1 cellular context compared by ENCODE assay signal in the genomic region with DNA sequence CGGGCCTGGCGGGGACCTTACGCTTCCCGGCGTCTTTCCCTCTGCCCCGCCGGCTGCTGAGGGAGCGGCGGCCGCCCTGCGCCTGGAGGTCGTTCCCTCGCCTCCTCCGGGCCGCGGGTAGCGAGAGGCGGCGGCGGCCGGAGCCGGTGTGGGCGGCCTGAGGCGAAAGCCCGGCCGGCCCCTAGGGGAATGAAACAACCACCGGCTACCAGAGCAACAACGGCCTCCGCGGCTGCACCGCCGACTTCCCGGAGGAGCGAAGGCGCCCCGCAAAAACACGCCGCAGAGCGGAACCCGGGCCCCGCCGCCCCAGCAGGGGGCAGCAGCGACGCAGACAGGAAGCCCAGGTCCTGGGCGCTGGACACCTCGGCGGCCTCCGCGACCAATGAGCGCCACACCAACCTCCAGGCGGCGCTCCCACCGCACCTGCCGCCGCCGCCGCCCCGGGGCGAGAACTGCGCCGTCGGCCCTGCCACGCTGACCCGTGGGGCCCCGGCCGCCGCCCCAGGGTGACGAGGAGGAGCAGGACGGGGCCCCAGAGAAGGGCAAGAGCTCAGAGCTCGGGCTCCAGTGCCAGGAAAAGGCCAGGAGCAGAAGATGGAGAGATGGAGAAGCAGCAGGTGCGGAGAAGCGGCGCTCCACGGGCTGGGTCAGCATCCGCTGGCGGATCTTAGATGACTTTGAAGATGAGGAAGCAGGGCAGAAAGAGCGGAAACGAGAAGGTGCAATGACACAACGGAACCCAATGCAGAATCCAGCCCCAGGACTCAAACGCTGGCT.
A peak's percentile ranks its signal among the peaks of the same experiment; 100 is the strongest.
TF ChIP-seq lines count a peak whose summit lies in the region.

No MANE protein-coding gene starts in this region.

TF ChIP-seq in WTC11, 78 proteins besides CTCF, POLR2A, EP300 and RAD21 (continued from another document and continues in another):
- TF ChIP-seq, protein P1, sequence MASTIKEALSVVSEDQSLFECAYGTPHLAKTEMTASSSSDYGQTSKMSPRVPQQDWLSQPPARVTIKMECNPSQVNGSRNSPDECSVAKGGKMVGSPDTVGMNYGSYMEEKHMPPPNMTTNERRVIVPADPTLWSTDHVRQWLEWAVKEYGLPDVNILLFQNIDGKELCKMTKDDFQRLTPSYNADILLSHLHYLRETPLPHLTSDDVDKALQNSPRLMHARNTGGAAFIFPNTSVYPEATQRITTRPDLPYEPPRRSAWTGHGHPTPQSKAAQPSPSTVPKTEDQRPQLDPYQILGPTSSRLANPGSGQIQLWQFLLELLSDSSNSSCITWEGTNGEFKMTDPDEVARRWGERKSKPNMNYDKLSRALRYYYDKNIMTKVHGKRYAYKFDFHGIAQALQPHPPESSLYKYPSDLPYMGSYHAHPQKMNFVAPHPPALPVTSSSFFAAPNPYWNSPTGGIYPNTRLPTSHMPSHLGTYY (CRISPR knock-in tag; IDR thresholded peaks at IDR 0.05) = 0 out of 2 replicates have a peak, but pooled peaks have one; percentile 63
- TF ChIP-seq FOXP1 (CRISPR knock-in tag; IDR thresholded peaks at IDR 0.05; ENCODE audit: borderline replicate concordance) (peak; percentile 77; the same call in 1 of the 2 replicates), KAT7 (CRISPR knock-in tag; IDR thresholded peaks at IDR 0.05; ENCODE audit: borderline replicate concordance) (no peak), OVOL2 (CRISPR knock-in tag; IDR thresholded peaks at IDR 0.05; ENCODE audit: borderline replicate concordance) (no peak), ZNF423 (CRISPR knock-in tag; IDR thresholded peaks at IDR 0.05) (peak; percentile 91), CREB1 (CRISPR knock-in tag; IDR thresholded peaks at IDR 0.05) (no peak), ZNF138 (CRISPR knock-in tag; conservative IDR thresholded peaks at IDR 0.05) (no peak), ZNF416 (CRISPR knock-in tag; IDR thresholded peaks at IDR 0.05) (no peak)
- TF ChIP-seq, protein P2, sequence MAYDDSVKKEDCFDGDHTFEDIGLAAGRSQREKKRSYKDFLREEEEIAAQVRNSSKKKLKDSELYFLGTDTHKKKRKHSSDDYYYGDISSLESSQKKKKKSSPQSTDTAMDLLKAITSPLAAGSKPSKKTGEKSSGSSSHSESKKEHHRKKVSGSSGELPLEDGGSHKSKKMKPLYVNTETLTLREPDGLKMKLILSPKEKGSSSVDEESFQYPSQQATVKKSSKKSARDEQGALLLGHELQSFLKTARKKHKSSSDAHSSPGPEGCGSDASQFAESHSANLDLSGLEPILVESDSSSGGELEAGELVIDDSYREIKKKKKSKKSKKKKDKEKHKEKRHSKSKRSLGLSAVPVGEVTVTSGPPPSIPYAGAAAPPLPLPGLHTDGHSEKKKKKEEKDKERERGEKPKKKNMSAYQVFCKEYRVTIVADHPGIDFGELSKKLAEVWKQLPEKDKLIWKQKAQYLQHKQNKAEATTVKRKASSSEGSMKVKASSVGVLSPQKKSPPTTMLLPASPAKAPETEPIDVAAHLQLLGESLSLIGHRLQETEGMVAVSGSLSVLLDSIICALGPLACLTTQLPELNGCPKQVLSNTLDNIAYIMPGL (CRISPR knock-in tag; IDR thresholded peaks at IDR 0.05) = peak; percentile 100
- TF ChIP-seq, protein P3, sequence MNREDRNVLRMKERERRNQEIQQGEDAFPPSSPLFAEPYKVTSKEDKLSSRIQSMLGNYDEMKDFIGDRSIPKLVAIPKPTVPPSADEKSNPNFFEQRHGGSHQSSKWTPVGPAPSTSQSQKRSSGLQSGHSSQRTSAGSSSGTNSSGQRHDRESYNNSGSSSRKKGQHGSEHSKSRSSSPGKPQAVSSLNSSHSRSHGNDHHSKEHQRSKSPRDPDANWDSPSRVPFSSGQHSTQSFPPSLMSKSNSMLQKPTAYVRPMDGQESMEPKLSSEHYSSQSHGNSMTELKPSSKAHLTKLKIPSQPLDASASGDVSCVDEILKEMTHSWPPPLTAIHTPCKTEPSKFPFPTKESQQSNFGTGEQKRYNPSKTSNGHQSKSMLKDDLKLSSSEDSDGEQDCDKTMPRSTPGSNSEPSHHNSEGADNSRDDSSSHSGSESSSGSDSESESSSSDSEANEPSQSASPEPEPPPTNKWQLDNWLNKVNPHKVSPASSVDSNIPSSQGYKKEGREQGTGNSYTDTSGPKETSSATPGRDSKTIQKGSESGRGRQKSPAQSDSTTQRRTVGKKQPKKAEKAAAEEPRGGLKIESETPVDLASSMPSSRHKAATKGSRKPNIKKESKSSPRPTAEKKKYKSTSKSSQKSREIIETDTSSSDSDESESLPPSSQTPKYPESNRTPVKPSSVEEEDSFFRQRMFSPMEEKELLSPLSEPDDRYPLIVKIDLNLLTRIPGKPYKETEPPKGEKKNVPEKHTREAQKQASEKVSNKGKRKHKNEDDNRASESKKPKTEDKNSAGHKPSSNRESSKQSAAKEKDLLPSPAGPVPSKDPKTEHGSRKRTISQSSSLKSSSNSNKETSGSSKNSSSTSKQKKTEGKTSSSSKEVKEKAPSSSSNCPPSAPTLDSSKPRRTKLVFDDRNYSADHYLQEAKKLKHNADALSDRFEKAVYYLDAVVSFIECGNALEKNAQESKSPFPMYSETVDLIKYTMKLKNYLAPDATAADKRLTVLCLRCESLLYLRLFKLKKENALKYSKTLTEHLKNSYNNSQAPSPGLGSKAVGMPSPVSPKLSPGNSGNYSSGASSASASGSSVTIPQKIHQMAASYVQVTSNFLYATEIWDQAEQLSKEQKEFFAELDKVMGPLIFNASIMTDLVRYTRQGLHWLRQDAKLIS (CRISPR knock-in tag; IDR thresholded peaks at IDR 0.05; ENCODE audit: borderline replicate concordance) = peak; percentile 30; the same call in 1 of the 2 replicates
- TF ChIP-seq, protein P4, sequence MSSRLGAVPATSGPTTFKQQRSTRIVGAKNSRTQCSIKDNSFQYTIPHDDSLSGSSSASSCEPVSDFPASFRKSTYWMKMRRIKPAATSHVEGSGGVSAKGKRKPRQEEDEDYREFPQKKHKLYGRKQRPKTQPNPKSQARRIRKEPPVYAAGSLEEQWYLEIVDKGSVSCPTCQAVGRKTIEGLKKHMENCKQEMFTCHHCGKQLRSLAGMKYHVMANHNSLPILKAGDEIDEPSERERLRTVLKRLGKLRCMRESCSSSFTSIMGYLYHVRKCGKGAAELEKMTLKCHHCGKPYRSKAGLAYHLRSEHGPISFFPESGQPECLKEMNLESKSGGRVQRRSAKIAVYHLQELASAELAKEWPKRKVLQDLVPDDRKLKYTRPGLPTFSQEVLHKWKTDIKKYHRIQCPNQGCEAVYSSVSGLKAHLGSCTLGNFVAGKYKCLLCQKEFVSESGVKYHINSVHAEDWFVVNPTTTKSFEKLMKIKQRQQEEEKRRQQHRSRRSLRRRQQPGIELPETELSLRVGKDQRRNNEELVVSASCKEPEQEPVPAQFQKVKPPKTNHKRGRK (CRISPR knock-in tag; IDR thresholded peaks at IDR 0.05; ENCODE audit: borderline replicate concordance) = no peak
- TF ChIP-seq, protein P5, sequence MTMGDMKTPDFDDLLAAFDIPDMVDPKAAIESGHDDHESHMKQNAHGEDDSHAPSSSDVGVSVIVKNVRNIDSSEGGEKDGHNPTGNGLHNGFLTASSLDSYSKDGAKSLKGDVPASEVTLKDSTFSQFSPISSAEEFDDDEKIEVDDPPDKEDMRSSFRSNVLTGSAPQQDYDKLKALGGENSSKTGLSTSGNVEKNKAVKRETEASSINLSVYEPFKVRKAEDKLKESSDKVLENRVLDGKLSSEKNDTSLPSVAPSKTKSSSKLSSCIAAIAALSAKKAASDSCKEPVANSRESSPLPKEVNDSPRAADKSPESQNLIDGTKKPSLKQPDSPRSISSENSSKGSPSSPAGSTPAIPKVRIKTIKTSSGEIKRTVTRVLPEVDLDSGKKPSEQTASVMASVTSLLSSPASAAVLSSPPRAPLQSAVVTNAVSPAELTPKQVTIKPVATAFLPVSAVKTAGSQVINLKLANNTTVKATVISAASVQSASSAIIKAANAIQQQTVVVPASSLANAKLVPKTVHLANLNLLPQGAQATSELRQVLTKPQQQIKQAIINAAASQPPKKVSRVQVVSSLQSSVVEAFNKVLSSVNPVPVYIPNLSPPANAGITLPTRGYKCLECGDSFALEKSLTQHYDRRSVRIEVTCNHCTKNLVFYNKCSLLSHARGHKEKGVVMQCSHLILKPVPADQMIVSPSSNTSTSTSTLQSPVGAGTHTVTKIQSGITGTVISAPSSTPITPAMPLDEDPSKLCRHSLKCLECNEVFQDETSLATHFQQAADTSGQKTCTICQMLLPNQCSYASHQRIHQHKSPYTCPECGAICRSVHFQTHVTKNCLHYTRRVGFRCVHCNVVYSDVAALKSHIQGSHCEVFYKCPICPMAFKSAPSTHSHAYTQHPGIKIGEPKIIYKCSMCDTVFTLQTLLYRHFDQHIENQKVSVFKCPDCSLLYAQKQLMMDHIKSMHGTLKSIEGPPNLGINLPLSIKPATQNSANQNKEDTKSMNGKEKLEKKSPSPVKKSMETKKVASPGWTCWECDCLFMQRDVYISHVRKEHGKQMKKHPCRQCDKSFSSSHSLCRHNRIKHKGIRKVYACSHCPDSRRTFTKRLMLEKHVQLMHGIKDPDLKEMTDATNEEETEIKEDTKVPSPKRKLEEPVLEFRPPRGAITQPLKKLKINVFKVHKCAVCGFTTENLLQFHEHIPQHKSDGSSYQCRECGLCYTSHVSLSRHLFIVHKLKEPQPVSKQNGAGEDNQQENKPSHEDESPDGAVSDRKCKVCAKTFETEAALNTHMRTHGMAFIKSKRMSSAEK (CRISPR knock-in tag; IDR thresholded peaks at IDR 0.05; ENCODE audit: borderline replicate concordance) = no peak
- TF ChIP-seq, protein P6, sequence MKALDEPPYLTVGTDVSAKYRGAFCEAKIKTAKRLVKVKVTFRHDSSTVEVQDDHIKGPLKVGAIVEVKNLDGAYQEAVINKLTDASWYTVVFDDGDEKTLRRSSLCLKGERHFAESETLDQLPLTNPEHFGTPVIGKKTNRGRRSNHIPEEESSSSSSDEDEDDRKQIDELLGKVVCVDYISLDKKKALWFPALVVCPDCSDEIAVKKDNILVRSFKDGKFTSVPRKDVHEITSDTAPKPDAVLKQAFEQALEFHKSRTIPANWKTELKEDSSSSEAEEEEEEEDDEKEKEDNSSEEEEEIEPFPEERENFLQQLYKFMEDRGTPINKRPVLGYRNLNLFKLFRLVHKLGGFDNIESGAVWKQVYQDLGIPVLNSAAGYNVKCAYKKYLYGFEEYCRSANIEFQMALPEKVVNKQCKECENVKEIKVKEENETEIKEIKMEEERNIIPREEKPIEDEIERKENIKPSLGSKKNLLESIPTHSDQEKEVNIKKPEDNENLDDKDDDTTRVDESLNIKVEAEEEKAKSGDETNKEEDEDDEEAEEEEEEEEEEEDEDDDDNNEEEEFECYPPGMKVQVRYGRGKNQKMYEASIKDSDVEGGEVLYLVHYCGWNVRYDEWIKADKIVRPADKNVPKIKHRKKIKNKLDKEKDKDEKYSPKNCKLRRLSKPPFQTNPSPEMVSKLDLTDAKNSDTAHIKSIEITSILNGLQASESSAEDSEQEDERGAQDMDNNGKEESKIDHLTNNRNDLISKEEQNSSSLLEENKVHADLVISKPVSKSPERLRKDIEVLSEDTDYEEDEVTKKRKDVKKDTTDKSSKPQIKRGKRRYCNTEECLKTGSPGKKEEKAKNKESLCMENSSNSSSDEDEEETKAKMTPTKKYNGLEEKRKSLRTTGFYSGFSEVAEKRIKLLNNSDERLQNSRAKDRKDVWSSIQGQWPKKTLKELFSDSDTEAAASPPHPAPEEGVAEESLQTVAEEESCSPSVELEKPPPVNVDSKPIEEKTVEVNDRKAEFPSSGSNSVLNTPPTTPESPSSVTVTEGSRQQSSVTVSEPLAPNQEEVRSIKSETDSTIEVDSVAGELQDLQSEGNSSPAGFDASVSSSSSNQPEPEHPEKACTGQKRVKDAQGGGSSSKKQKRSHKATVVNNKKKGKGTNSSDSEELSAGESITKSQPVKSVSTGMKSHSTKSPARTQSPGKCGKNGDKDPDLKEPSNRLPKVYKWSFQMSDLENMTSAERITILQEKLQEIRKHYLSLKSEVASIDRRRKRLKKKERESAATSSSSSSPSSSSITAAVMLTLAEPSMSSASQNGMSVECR (CRISPR knock-in tag; IDR thresholded peaks at IDR 0.05; ENCODE audit: borderline replicate concordance) = no peak
- TF ChIP-seq, protein P7, sequence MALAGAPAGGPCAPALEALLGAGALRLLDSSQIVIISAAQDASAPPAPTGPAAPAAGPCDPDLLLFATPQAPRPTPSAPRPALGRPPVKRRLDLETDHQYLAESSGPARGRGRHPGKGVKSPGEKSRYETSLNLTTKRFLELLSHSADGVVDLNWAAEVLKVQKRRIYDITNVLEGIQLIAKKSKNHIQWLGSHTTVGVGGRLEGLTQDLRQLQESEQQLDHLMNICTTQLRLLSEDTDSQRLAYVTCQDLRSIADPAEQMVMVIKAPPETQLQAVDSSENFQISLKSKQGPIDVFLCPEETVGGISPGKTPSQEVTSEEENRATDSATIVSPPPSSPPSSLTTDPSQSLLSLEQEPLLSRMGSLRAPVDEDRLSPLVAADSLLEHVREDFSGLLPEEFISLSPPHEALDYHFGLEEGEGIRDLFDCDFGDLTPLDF (CRISPR knock-in tag; IDR thresholded peaks at IDR 0.05) = 0 out of 2 replicates have a peak, but pooled peaks have one; percentile 32
- TF ChIP-seq, protein P8, sequence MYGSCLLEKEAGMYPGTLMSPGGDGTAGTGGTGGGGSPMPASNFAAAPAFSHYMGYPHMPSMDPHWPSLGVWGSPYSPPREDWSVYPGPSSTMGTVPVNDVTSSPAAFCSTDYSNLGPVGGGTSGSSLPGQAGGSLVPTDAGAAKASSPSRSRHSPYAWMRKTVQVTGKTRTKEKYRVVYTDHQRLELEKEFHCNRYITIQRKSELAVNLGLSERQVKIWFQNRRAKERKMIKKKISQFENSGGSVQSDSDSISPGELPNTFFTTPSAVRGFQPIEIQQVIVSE (CRISPR knock-in tag; IDR thresholded peaks at IDR 0.05; ENCODE audit: borderline replicate concordance) = no peak
- TF ChIP-seq, protein P9, sequence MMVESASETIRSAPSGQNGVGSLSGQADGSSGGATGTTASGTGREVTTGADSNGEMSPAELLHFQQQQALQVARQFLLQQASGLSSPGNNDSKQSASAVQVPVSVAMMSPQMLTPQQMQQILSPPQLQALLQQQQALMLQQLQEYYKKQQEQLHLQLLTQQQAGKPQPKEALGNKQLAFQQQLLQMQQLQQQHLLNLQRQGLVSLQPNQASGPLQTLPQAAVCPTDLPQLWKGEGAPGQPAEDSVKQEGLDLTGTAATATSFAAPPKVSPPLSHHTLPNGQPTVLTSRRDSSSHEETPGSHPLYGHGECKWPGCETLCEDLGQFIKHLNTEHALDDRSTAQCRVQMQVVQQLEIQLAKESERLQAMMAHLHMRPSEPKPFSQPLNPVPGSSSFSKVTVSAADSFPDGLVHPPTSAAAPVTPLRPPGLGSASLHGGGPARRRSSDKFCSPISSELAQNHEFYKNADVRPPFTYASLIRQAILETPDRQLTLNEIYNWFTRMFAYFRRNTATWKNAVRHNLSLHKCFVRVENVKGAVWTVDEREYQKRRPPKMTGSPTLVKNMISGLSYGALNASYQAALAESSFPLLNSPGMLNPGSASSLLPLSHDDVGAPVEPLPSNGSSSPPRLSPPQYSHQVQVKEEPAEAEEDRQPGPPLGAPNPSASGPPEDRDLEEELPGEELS (CRISPR knock-in tag; IDR thresholded peaks at IDR 0.05) = no peak
- TF ChIP-seq, protein P10, sequence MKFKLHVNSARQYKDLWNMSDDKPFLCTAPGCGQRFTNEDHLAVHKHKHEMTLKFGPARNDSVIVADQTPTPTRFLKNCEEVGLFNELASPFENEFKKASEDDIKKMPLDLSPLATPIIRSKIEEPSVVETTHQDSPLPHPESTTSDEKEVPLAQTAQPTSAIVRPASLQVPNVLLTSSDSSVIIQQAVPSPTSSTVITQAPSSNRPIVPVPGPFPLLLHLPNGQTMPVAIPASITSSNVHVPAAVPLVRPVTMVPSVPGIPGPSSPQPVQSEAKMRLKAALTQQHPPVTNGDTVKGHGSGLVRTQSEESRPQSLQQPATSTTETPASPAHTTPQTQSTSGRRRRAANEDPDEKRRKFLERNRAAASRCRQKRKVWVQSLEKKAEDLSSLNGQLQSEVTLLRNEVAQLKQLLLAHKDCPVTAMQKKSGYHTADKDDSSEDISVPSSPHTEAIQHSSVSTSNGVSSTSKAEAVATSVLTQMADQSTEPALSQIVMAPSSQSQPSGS (CRISPR knock-in tag; IDR thresholded peaks at IDR 0.05; ENCODE audit: borderline replicate concordance, low read depth) = no peak
